Comparison of ENCODE assay signal across 17 cellular contexts in genomic region chr10:72311667-72312066, GRCh38. TPM values are rescaled to one million over a fixed set of nuclear protein-coding genes. Genes with fewer than 3 reads are reported as not detected.
DNase-seq lines count a peak whose midpoint lies in the region; ATAC-seq and TF ChIP-seq lines count a peak whose summit lies in the region.
"Had no signal": no experiment of that assay in that cellular context is flagged by ENCODE, and none has a peak within 500 bp of the region (broad histone marks: within the 10 kb centered on the region; RNA-seq: fewer than 3 reads in every experiment).

No MANE protein-coding gene starts in this region.

- peaks cover 41% of the 10 kb centered on the region for H3K4me1 ChIP-seq in osteoblast (ENCODE audit: insufficient read depth, low read length)

- no peak overlapping the region for H3K27ac ChIP-seq in osteoblast (ENCODE audit: low read depth, low read length)
- H3K27ac ChIP-seq: BLaER1 had no signal

- H3K4me1 Mint-ChIP-seq in activated T-cell treated with anti-CD3 and anti-CD28 coated beads, Interleukin-2, amount 50 U/mL, for 24 hours (ENCODE audit: low read depth): peaks cover 71% of the 10 kb centered on the region
- peaks cover 26% of the 10 kb centered on the region for H3K4me1 Mint-ChIP-seq in activated T-helper 17 cell treated with anti-CD3 and anti-CD28 coated beads, Interleukin-2, amount 50 U/mL, for 72 hours

- no peak for TF ChIP-seq CTCF in osteoblast (IDR thresholded peaks at IDR 0.05; ENCODE audit: extremely low read depth, low read depth, low read length)

- H3K27me3 ChIP-seq in H7 (ENCODE audit: control insufficient read depth, insufficient read depth, low read length): no peaks in the 10 kb centered on the region
- no peaks in the 10 kb centered on the region for H3K27me3 ChIP-seq in osteoblast (ENCODE audit: insufficient read depth, low read length)
- H3K27me3 ChIP-seq: BLaER1 had no signal

- H3K4me3 ChIP-seq in H7 (ENCODE audit: insufficient read depth, low read depth, low read length) (no peak overlapping the region), osteoblast (ENCODE audit: insufficient read depth, low read length) (no peak overlapping the region)
- H3K4me3 ChIP-seq: BLaER1, left ventricle myocardium inferior had no signal

- H3K27me3 Mint-ChIP-seq in activated T-cell treated with anti-CD3 and anti-CD28 coated beads, Interleukin-2, amount 50 U/mL, for 24 hours: no peaks in the 10 kb centered on the region
- H3K27me3 Mint-ChIP-seq in activated T-helper 17 cell treated with anti-CD3 and anti-CD28 coated beads, Interleukin-2, amount 50 U/mL, for 72 hours: no peaks in the 10 kb centered on the region

- H3K4me2 ChIP-seq in osteoblast (ENCODE audit: insufficient read depth, low read length): no peak overlapping the region

- no peaks in the 10 kb centered on the region for H4K20me1 ChIP-seq in osteoblast (ENCODE audit: insufficient read depth, low read length)
- H4K20me1 ChIP-seq: BLaER1 had no signal

- H3K9me3 ChIP-seq in osteoblast (ENCODE audit: low read depth, low read length): no peaks in the 10 kb centered on the region
- H3K9me3 ChIP-seq: BLaER1, left ventricle myocardium inferior had no signal

- H3K36me3 ChIP-seq in H7 (replicated peaks; ENCODE audit: control insufficient read depth, insufficient read depth, low read length): no peaks in the 10 kb centered on the region
- no peaks in the 10 kb centered on the region for H3K36me3 ChIP-seq in osteoblast (ENCODE audit: insufficient read depth, low read length)
- H3K36me3 ChIP-seq: BLaER1, left ventricle myocardium inferior had no signal

- DNase-seq in activated T-cell treated with anti-CD3 and anti-CD28 coated beads, Interleukin-2, amount 50 U/mL, for 24 hours: no peak
- DNase-seq in activated T-cell treated with anti-CD3 and anti-CD28 coated beads, Interleukin-2, amount 50 U/mL, for 48 hours: no peak
- DNase-seq in H7 (peak; percentile 11), osteoblast (ENCODE audit: insufficient read length, low spot score, missing footprints) (peak; percentile 26), NCI-H146 treated with DMSO at 0.1 percent for 48 hours (lab: John Stamatoyannopoulos, UW; ENCODE audit: unreplicated experiment) (no peak)
- DNase-seq: activated CD4-positive, alpha-beta T cell treated with anti-CD3 and anti-CD28 coated beads, Interleukin-2, amount 50 U/mL, for 4 hours; amygdala; left ventricle myocardium inferior; NCI-H1417; NCI-H524; small intestine had no signal

- peak overlapping the region; percentile 45 for H3K27ac Mint-ChIP-seq in activated T-cell treated with anti-CD3 and anti-CD28 coated beads, Interleukin-2, amount 50 U/mL, for 24 hours
- H3K27ac Mint-ChIP-seq in activated T-helper 17 cell treated with anti-CD3 and anti-CD28 coated beads, Interleukin-2, amount 50 U/mL, for 72 hours: peak overlapping the region; percentile 63
- H3K27ac Mint-ChIP-seq: activated T-helper 1 cell treated with anti-CD3 and anti-CD28 coated beads, Interleukin-12 subunit alpha, Interleukin-12 subunit beta, Interleukin-2, Interleukin-4 antibody, amounts not matched to agents 30 ng/mL and 10 ng/mL and 1 ng/mL, durations not matched to agents 14 hours and 24 hours and 36 hours; dendritic cell treated with granulocyte-macrophage colony-stimulating factor and Interleukin-4, amounts not matched to agents 40 ng/mL and 50 ng/mL, for 4 days had no signal

- H3K4me3 Mint-ChIP-seq in activated T-cell treated with anti-CD3 and anti-CD28 coated beads, Interleukin-2, amount 50 U/mL, for 24 hours: no peak overlapping the region
- H3K4me3 Mint-ChIP-seq in activated T-helper 17 cell treated with anti-CD3 and anti-CD28 coated beads, Interleukin-2, amount 50 U/mL, for 72 hours: peak overlapping the region; percentile 52
- H3K4me3 Mint-ChIP-seq: activated T-helper 1 cell treated with anti-CD3 and anti-CD28 coated beads, Interleukin-12 subunit alpha, Interleukin-12 subunit beta, Interleukin-2, Interleukin-4 antibody, amounts not matched to agents 30 ng/mL and 10 ng/mL and 1 ng/mL, durations not matched to agents 14 hours and 24 hours and 36 hours; dendritic cell treated with granulocyte-macrophage colony-stimulating factor and Interleukin-4, amounts not matched to agents 40 ng/mL and 50 ng/mL, for 4 days had no signal

- no peaks in the 10 kb centered on the region for H3K9me3 Mint-ChIP-seq in activated T-cell treated with anti-CD3 and anti-CD28 coated beads, Interleukin-2, amount 50 U/mL, for 24 hours
- no peaks in the 10 kb centered on the region for H3K9me3 Mint-ChIP-seq in activated T-helper 17 cell treated with anti-CD3 and anti-CD28 coated beads, Interleukin-2, amount 50 U/mL, for 72 hours
- H3K9me3 Mint-ChIP-seq: activated T-helper 1 cell treated with anti-CD3 and anti-CD28 coated beads, Interleukin-12 subunit alpha, Interleukin-12 subunit beta, Interleukin-2, Interleukin-4 antibody, amounts not matched to agents 30 ng/mL and 10 ng/mL and 1 ng/mL, durations not matched to agents 14 hours and 24 hours and 36 hours; dendritic cell treated with granulocyte-macrophage colony-stimulating factor and Interleukin-4, amounts not matched to agents 40 ng/mL and 50 ng/mL, for 4 days had no signal

- no peaks in the 10 kb centered on the region for H3K79me2 ChIP-seq in osteoblast (ENCODE audit: insufficient read depth, low read length)

- peak; percentile 83 for ATAC-seq in activated T-helper 17 cell treated with anti-CD3 and anti-CD28 coated beads, Interleukin-2, amount 50 U/mL, for 72 hours (replicated peaks)
- ATAC-seq in HG02571 (IDR thresholded peaks at IDR 0.05; ENCODE audit: unreplicated experiment) (no peak), GM19467 (IDR thresholded peaks at IDR 0.05; ENCODE audit: unreplicated experiment) (no peak)

- H2AFZ ChIP-seq in osteoblast (ENCODE audit: low read length): no peak overlapping the region

- H3K36me3 Mint-ChIP-seq in activated T-cell treated with anti-CD3 and anti-CD28 coated beads, Interleukin-2, amount 50 U/mL, for 24 hours (ENCODE audit: low read depth): no peaks in the 10 kb centered on the region
- H3K36me3 Mint-ChIP-seq in activated T-helper 17 cell treated with anti-CD3 and anti-CD28 coated beads, Interleukin-2, amount 50 U/mL, for 72 hours (ENCODE audit: low read depth): no peaks in the 10 kb centered on the region

RNA-seq across cellular contexts. Expression of gene DDIT4, which starts 37.9 kb away (rescaled TPM):
- total RNA-seq in H7 (2014; rRNA removed; shearing (Covaris generic)): 54.2 and 123 TPM in 2 replicates
- 1,000 to 10,000 TPM in 1 of 2 donors, 100 to 1,000 TPM in 1; 746 to 1,569 TPM for total RNA-seq in activated T-helper 17 cell treated with anti-CD3 and anti-CD28 coated beads, Interleukin-2, amount 50 U/mL, for 72 hours
- total RNA-seq in osteoblast: 366 and 522 TPM in 2 replicates

RNA-seq across cellular contexts. Expression of gene DNAJB12, which starts 43.1 kb away (rescaled TPM):
- total RNA-seq in H7 (2014; rRNA removed; shearing (Covaris generic)): 18.8 and 19.3 TPM in 2 replicates
- 10 to 100 TPM; 32.0 to 35.9 TPM for total RNA-seq in activated T-helper 17 cell treated with anti-CD3 and anti-CD28 coated beads, Interleukin-2, amount 50 U/mL, for 72 hours
- total RNA-seq in osteoblast: 48.0 and 52.5 TPM in 2 replicates

Comparison
In these comparisons a context has a peak if more than half of its experiments do, and no peak if none do; other contexts are left out.
1. DNase-seq: peak in H7 (single experiment) and osteoblast (single experiment); none in activated T-cell treated with anti-CD3 and anti-CD28 coated beads, Interleukin-2, amount 50 U/mL, for 24 hours (single experiment), activated T-cell treated with anti-CD3 and anti-CD28 coated beads, Interleukin-2, amount 50 U/mL, for 48 hours (0 of 2) and NCI-H146 treated with DMSO at 0.1 percent for 48 hours (single experiment).